19 cellular contexts compared by ENCODE assay signal in genomic region chr12:132182711-132183365, GRCh38. TPM values are rescaled to one million over a fixed set of nuclear protein-coding genes. Genes with fewer than 3 reads are reported as not detected.
DNase-seq lines count a peak whose midpoint lies in the region; ATAC-seq, FAIRE-seq and TF ChIP-seq lines count a peak whose summit lies in the region.
"Had no signal": no experiment of that assay in that cellular context is flagged by ENCODE, and none has a peak within 500 bp of the region (broad histone marks: within the 10 kb centered on the region; RNA-seq: fewer than 3 reads in every experiment).

No MANE protein-coding gene starts in this region.

- H3K4me3 Mint-ChIP-seq in glutamatergic neuron (ENCODE audit: unreplicated experiment): no peak overlapping the region

- peaks cover 15% of the 10 kb centered on the region for H3K27me3 Mint-ChIP-seq in glutamatergic neuron (ENCODE audit: unreplicated experiment)

- peak overlapping the region; percentile 38 for H3K27ac Mint-ChIP-seq in glutamatergic neuron (ENCODE audit: unreplicated experiment)

- no peak for FAIRE-seq in urothelium cell line (lab: Jason Lieb, UNC)
- FAIRE-seq: D721Med, H54 had no signal

- peaks cover 18% of the 10 kb centered on the region for H3K9me3 Mint-ChIP-seq in glutamatergic neuron (ENCODE audit: unreplicated experiment)

- peaks cover 17% of the 10 kb centered on the region for H3K36me3 Mint-ChIP-seq in glutamatergic neuron (ENCODE audit: unreplicated experiment)

- no peak for TF ChIP-seq CTCF in glutamatergic neuron (IDR thresholded peaks at IDR 0.05; ENCODE audit: partially characterized antibody, unreplicated experiment)

- peaks cover 15% of the 10 kb centered on the region for H3K4me1 Mint-ChIP-seq in glutamatergic neuron (ENCODE audit: low read depth, unreplicated experiment)

- no peak for ATAC-seq in HG03378 (IDR thresholded peaks at IDR 0.05; ENCODE audit: unreplicated experiment)
- ATAC-seq: Panc1 had no signal

- DNase-seq in SIG-M5 treated with dmso at 0.1 percent for 504 hours (lab: John Stamatoyannopoulos, UW; ENCODE audit: unreplicated experiment) (peak; percentile 62), SIG-M5 (lab: John Stamatoyannopoulos, UW) (no peak), MV-4-11 (lab: John Stamatoyannopoulos, UW) (peak; percentile 77), glutamatergic neuron (no peak), superior temporal gyrus (ENCODE audit: extremely low spot score) (peak; percentile 25), urothelium cell line (ENCODE audit: low spot score) (no peak)
- DNase-seq: 8988T, C1 segment of cervical spinal cord, DMS53, EL, Kasumi-1, NCI-H1092 treated with DMSO at 0.1 percent for 48 hours, NCI-H1436 treated with DMSO at 0.1 percent for 48 hours, NCI-H1930, NCI-H748 treated with DMSO at 0.1 percent for 48 hours had no signal

RNA-seq across cellular contexts. Expression of gene NOC4L, which starts 38.6 kb away (rescaled TPM):
- 17.8 TPM for total RNA-seq in glutamatergic neuron (ENCODE audit: unreplicated experiment)

RNA-seq across cellular contexts. Expression of gene DDX51, which starts 38.7 kb away (rescaled TPM):
- 24.9 TPM for total RNA-seq in glutamatergic neuron (ENCODE audit: unreplicated experiment)

Comparison
In these comparisons a context has a peak if more than half of its experiments do, and no peak if none do; other contexts are left out.
1. DNase-seq: peak in SIG-M5 treated with dmso at 0.1 percent for 504 hours (single experiment), MV-4-11 (single experiment) and superior temporal gyrus (single experiment); none in SIG-M5 (single experiment), glutamatergic neuron (single experiment) and urothelium cell line (single experiment).